Comparison of ENCODE assay signal across 1 cellular context in genomic region chr7:35817181-35817580, GRCh38.
TF ChIP-seq lines count a peak whose summit lies in the region.

No MANE protein-coding gene starts in this region.

TF ChIP-seq in GM23338, 12 proteins besides CTCF, POLR2A, EP300 and RAD21 (continued from another document):
- TF ChIP-seq EZH2phosphoT487 (IDR thresholded peaks at IDR 0.05; ENCODE audit: unreplicated experiment), result no peak
- no peak for TF ChIP-seq EZH2 (IDR thresholded peaks at IDR 0.05; ENCODE audit: low read depth, unreplicated experiment)
- TF ChIP-seq ZNF462 (CRISPR knock-in tag; IDR thresholded peaks at IDR 0.05), result no peak
- TF ChIP-seq JUNB (IDR thresholded peaks at IDR 0.05; ENCODE audit: unreplicated experiment), result no peak
- no peak for TF ChIP-seq ETS1 (IDR thresholded peaks at IDR 0.05)
- TF ChIP-seq STAT1 (IDR thresholded peaks at IDR 0.05; ENCODE audit: unreplicated experiment), result no peak
